ENCODE assay signal across 14 cellular contexts in genomic region chr7:55021951-55022617, GRCh38. TPM values are rescaled to one million over a fixed set of nuclear protein-coding genes. Genes with fewer than 3 reads are reported as not detected.
DNase-seq lines count a peak whose midpoint lies in the region; ATAC-seq and TF ChIP-seq lines count a peak whose summit lies in the region.
"Had no signal": no experiment of that assay in that cellular context is flagged by ENCODE, and none has a peak within 500 bp of the region (broad histone marks: within the 10 kb centered on the region; RNA-seq: fewer than 3 reads in every experiment).

No MANE protein-coding gene starts in this region.

- H3K27ac ChIP-seq in muscle layer of duodenum (ENCODE audit: low read length), result peak overlapping the region; percentile 64
- peak overlapping the region; percentile 93 to 94 for H3K27ac ChIP-seq in tibial artery
- peak overlapping the region in 1 of 2 donors; percentile 40 for H3K27ac ChIP-seq in ovary
- H3K27ac ChIP-seq: parathyroid adenoma had no signal

- intact Hi-C loops in tibial artery (cut with DNase I; ENCODE audit: low total_unique reads) (loop anchor here (5.0 kb wide), 1 partner anchor 45 kb away; no protein-coding TSS in a partner anchor), ovary (cut with DNase I) (loop anchor here in 3 of 4 donors (10.0 kb wide), 5 partner anchors 53 to 233 kb away; no protein-coding TSS in a partner anchor)

- H3K4me3 ChIP-seq in choroid plexus epithelial cell (ENCODE audit: low read depth, low read length) (peak overlapping the region; percentile 22), muscle layer of duodenum (ENCODE audit: low read depth in 1 of 2, low read length in 2 of 2) (peak overlapping the region; percentile 1 to 33), tibial artery (peak overlapping the region; percentile 22 to 25), ovary (no peak overlapping the region)

- H3K4me1 ChIP-seq in muscle layer of duodenum (ENCODE audit: control insufficient read depth in 1 of 2, insufficient read depth in 2 of 2, low read length in 2 of 2) (peaks cover 7 to 19% of the 10 kb centered on the region in 2 donors), tibial artery (peaks cover 0 to 77% (median 58%) of the 10 kb centered on the region in 4 donors), ovary (ENCODE audit: insufficient read depth) (peaks cover 17% of the 10 kb centered on the region)
- H3K4me1 ChIP-seq: parathyroid adenoma had no signal

- peak; percentile 10 for DNase-seq in M059J (ENCODE audit: low read depth)
- DNase-seq in choroid plexus epithelial cell (ENCODE audit: low read depth), result peak; percentile 66
- no peak for DNase-seq in tibial artery
- DNase-seq in activated CD4-positive, alpha-beta T cell treated with anti-CD3 and anti-CD28 coated beads, Interleukin-2, amount 50 U/mL, for 4 hours, result no peak
- DNase-seq in ovary, result no peak
- DNase-seq in C1 segment of cervical spinal cord (lab: John Stamatoyannopoulos, UW), result no peak
- DNase-seq: immature natural killer cell; NCI-H146; NK-92 treated with Interleukin-12 subunit alpha and Interleukin-12 subunit beta, amount 100 ng/mL, for 24 hours had no signal

- no peak for TF ChIP-seq POLR2A in ovary (IDR thresholded peaks at IDR 0.05)

- H3K9me3 ChIP-seq in muscle layer of duodenum (ENCODE audit: control insufficient read depth in 1 of 2, low read length in 2 of 2) (no peaks in the 10 kb centered on the region), tibial artery (no peaks in the 10 kb centered on the region), ovary (no peaks in the 10 kb centered on the region)

- H3K36me3 ChIP-seq in muscle layer of duodenum (ENCODE audit: control insufficient read depth in 1 of 2, insufficient read depth in 2 of 2, low read length in 2 of 2) (no peaks in the 10 kb centered on the region), tibial artery (no peaks in the 10 kb centered on the region), ovary (no peaks in the 10 kb centered on the region)

- no peak for TF ChIP-seq EP300 in ovary (IDR thresholded peaks at IDR 0.05)

- no peak for TF ChIP-seq CTCF in choroid plexus epithelial cell (conservative IDR thresholded peaks at IDR 0.05; ENCODE audit: low read depth, low read length)
- TF ChIP-seq CTCF in tibial artery (IDR thresholded peaks at IDR 0.05), result no peak
- TF ChIP-seq CTCF in ovary (IDR thresholded peaks at IDR 0.05), result no peak

- WGBS in ovary, 3 donors, result 67 to 84% (median 77%) methylated on average over 13 of the region's 13 CpGs

- no peak for ATAC-seq in GM21619 (IDR thresholded peaks at IDR 0.05; ENCODE audit: unreplicated experiment)

- H3K27me3 ChIP-seq in muscle layer of duodenum (ENCODE audit: low read depth, low read length), result no peaks in the 10 kb centered on the region
- no peaks in the 10 kb centered on the region for H3K27me3 ChIP-seq in tibial artery
- no peaks in the 10 kb centered on the region for H3K27me3 ChIP-seq in ovary

RNA-seq across cellular contexts. Expression of gene EGFR, which starts 3.3 kb away (rescaled TPM):
- total RNA-seq in M059J (2014; rRNA removed; shearing (Covaris generic)), result 28.7 and 51.4 TPM in 2 replicates
- 10 to 100 TPM; 26.3 to 54.6 (median 45.4) TPM for total RNA-seq in ovary
- 10 to 100 TPM; 13.0 to 31.5 TPM for polyA plus RNA-seq in ovary
- total RNA-seq: activated CD8-positive, alpha-beta memory T cell treated with anti-CD3 and anti-CD28 coated beads for 36 hours; T-helper 2 cell treated with Interferon-gamma antibody and Interleukin-4, amounts not matched to agents 100 ng/mL and 5 ng/mL, for 36 hours had no signal
- polyA plus RNA-seq: immature natural killer cell had no signal

Comparison
In these comparisons a context has a peak if more than half of its experiments do, and no peak if none do; other contexts are left out.
1. DNase-seq: peak in M059J (single experiment) and choroid plexus epithelial cell (single experiment); none in tibial artery (0 of 2), activated CD4-positive, alpha-beta T cell treated with anti-CD3 and anti-CD28 coated beads, Interleukin-2, amount 50 U/mL, for 4 hours (0 of 2), ovary (0 of 5) and C1 segment of cervical spinal cord (0 of 14).